ENCODE assay signal across 9 cellular contexts in genomic region chr6:69584913-69585729, GRCh38.
A peak's percentile ranks its signal among the peaks of the same experiment; 100 is the strongest.
DNase-seq lines count a peak whose midpoint lies in the region; ATAC-seq, FAIRE-seq and TF ChIP-seq lines count a peak whose summit lies in the region.
"Had no signal": no experiment of that assay in that cellular context is flagged by ENCODE, and none has a peak within 500 bp of the region (broad histone marks: within the 10 kb centered on the region; RNA-seq: fewer than 3 reads in every experiment).

No MANE protein-coding gene starts in this region.

- H3K36me3 ChIP-seq in body of pancreas (replicated peaks in 1 of 2; ENCODE audit: insufficient read depth in 1 of 2, low read depth in 2 of 2) = no peaks in the 10 kb centered on the region

- H3K36me3 Mint-ChIP-seq in natural killer cell = no peaks in the 10 kb centered on the region

- no peaks in the 10 kb centered on the region for H3K27me3 ChIP-seq in body of pancreas

- 34 to 37% methylated on average over 9 of the region's 9 CpGs for WGBS in body of pancreas, 2 donors

- peak; percentile 91 for FAIRE-seq in GM12891 (lab: Jason Lieb, UNC)
- no peak for FAIRE-seq in RCC 7860 (lab: Jason Lieb, UNC)
- FAIRE-seq: K562 had no signal

- H3K9me3 ChIP-seq in body of pancreas = no peaks in the 10 kb centered on the region

- POLR2A ChIA-PET in HEK293T (lab: Yijun Ruan, JAX) = no interaction called here

- CTCF ChIA-PET in HEK293T (lab: Yijun Ruan, JAX) = no interaction called here

- H3K4me1 Mint-ChIP-seq in natural killer cell = peaks cover 11 to 19% of the 10 kb centered on the region in 2 donors

- H3K9me3 Mint-ChIP-seq in natural killer cell = peaks cover 0 to 3% of the 10 kb centered on the region in 2 donors

- H3K27ac ChIP-seq in body of pancreas = no peak overlapping the region

- DNase-seq in GM12891 (ENCODE audit: insufficient read length, low spot score) (peak; percentile 27), GM20000 (ENCODE audit: low spot score) (peak; percentile 46), body of pancreas (no peak), HEK293T (ENCODE audit: extremely low spot score) (no peak), RCC 7860 (ENCODE audit: low spot score) (no peak), COLO829 (ENCODE audit: low spot score) (no peak), natural killer cell (no peak)

- H3K4me1 ChIP-seq in body of pancreas = no peaks in the 10 kb centered on the region

- ATAC-seq in HG03521 (IDR thresholded peaks at IDR 0.05; ENCODE audit: unreplicated experiment) = peak; percentile 80
- ATAC-seq in body of pancreas = peak; percentile 15
- no peak for ATAC-seq in natural killer cell
- ATAC-seq: K562 had no signal

- H3K27ac Mint-ChIP-seq in natural killer cell = no peak overlapping the region

- H3K4me3 Mint-ChIP-seq in natural killer cell = no peak overlapping the region

- TF ChIP-seq POLR2A in GM12891 (IDR thresholded peaks at IDR 0.05; ENCODE audit: low read depth, low read length) = no peak
- no peak for TF ChIP-seq POLR2A in body of pancreas (IDR thresholded peaks at IDR 0.05)

- no peak for TF ChIP-seq CTCF in GM20000 (IDR thresholded peaks at IDR 0.05; ENCODE audit: extremely low read depth, missing control alignments)
- no peak for TF ChIP-seq CTCF in body of pancreas (IDR thresholded peaks at IDR 0.05)
- TF ChIP-seq CTCF in natural killer cell (IDR thresholded peaks at IDR 0.05) = no peak

- H3K27me3 Mint-ChIP-seq in natural killer cell (ENCODE audit: low read depth in 2 of 2) = no peaks in the 10 kb centered on the region

- intact Hi-C loops in body of pancreas (cut with DNase I) = no loop called here
- intact Hi-C loops in natural killer cell (cut with micrococcal nuclease) = no loop called here

- no peak overlapping the region for H3K4me3 ChIP-seq in body of pancreas
- H3K4me3 ChIP-seq: K562 had no signal

TF ChIP-seq in GM12891, 5 proteins besides CTCF, POLR2A, EP300 and RAD21:
- peak; percentile 96 for TF ChIP-seq SPI1 (IDR thresholded peaks at IDR 0.05; ENCODE audit: low read depth, low read length)
- no peak for TF ChIP-seq POLR2AphosphoS5 (IDR thresholded peaks at IDR 0.05; ENCODE audit: low read depth, low read length)
- no peak for TF ChIP-seq TAF1 (IDR thresholded peaks at IDR 0.05; ENCODE audit: low read depth, low read length)
TF ChIP-seq in GM12891: peak in this region for 1.

TF ChIP-seq in HEK293T, 16 proteins besides CTCF, POLR2A, EP300 and RAD21:
- TF ChIP-seq TARDBP (IDR thresholded peaks at IDR 0.05) = no peak
- no peak for TF ChIP-seq ELF4 (IDR thresholded peaks at IDR 0.05)
- TF ChIP-seq ZNF384 (IDR thresholded peaks at IDR 0.05) = no peak
- no peak for TF ChIP-seq SUZ12 (IDR thresholded peaks at IDR 0.05)
- TF ChIP-seq HDGF (IDR thresholded peaks at IDR 0.05; ENCODE audit: borderline replicate concordance) = no peak
- no peak for TF ChIP-seq SP1 (IDR thresholded peaks at IDR 0.05)
- no peak for TF ChIP-seq ARNT (IDR thresholded peaks at IDR 0.05)
- TF ChIP-seq NFRKB (IDR thresholded peaks at IDR 0.05) = no peak
- no peak for TF ChIP-seq BHLHE40 (IDR thresholded peaks at IDR 0.05; ENCODE audit: borderline replicate concordance)
- TF ChIP-seq FOXK2 (IDR thresholded peaks at IDR 0.05) = no peak
- TF ChIP-seq FOXA1 (IDR thresholded peaks at IDR 0.05) = no peak
- no peak for TF ChIP-seq L3MBTL2 (conservative IDR thresholded peaks at IDR 0.05)
- TF ChIP-seq CTBP1 (IDR thresholded peaks at IDR 0.05; ENCODE audit: borderline replicate concordance) = no peak
- TF ChIP-seq PKNOX1 (IDR thresholded peaks at IDR 0.05) = no peak

Comparison
In these comparisons a context has a peak if more than half of its experiments do, and no peak if none do; other contexts are left out.
1. DNase-seq: peak in GM12891 (single experiment) and GM20000 (single experiment); none in body of pancreas (0 of 4), HEK293T (single experiment), RCC 7860 (single experiment), COLO829 (single experiment) and natural killer cell (single experiment).
2. ATAC-seq: peak in HG03521 (single experiment) and body of pancreas (single experiment); none in natural killer cell (0 of 3).